In genomic region chr17:74280093-74280513, GRCh38 we compare ENCODE assay signal across 10 cellular contexts. TPM values are rescaled to one million over a fixed set of nuclear protein-coding genes. Genes with fewer than 3 reads are reported as not detected.
A peak's percentile ranks its signal among the peaks of the same experiment; 100 is the strongest.
DNase-seq lines count a peak whose midpoint lies in the region; ATAC-seq and TF ChIP-seq lines count a peak whose summit lies in the region.
"Had no signal": no experiment of that assay in that cellular context is flagged by ENCODE, and none has a peak within 500 bp of the region (broad histone marks: within the 10 kb centered on the region; RNA-seq: fewer than 3 reads in every experiment).

No MANE protein-coding gene starts in this region.

- intact Hi-C loops in esophagus muscularis mucosa (cut with DNase I), result no loop called here

- no peak overlapping the region for H3K27ac Mint-ChIP-seq in progenitor cell of endocrine pancreas

- ATAC-seq in GM21423 (IDR thresholded peaks at IDR 0.05; ENCODE audit: unreplicated experiment) (peak; percentile 62), GM18909 (IDR thresholded peaks at IDR 0.05; ENCODE audit: poor library complexity, unreplicated experiment) (no peak)

- peaks cover 18% of the 10 kb centered on the region for H3K27me3 Mint-ChIP-seq in progenitor cell of endocrine pancreas

- peaks cover 10 to 27% (median 19%) of the 10 kb centered on the region in 4 donors for H3K4me1 ChIP-seq in esophagus muscularis mucosa

- H3K9me3 Mint-ChIP-seq in progenitor cell of endocrine pancreas (ENCODE audit: low read depth), result no peaks in the 10 kb centered on the region

- no peak overlapping the region for H3K27ac ChIP-seq in esophagus muscularis mucosa (replicated peaks in 1 of 4)

- peaks cover 0 to 45% (median 0%) of the 10 kb centered on the region in 4 donors for H3K27me3 ChIP-seq in esophagus muscularis mucosa

- TF ChIP-seq CTCF in esophagus muscularis mucosa (IDR thresholded peaks at IDR 0.05) (no peak), progenitor cell of endocrine pancreas (IDR thresholded peaks at IDR 0.05; ENCODE audit: unreplicated experiment) (no peak), foreskin fibroblast (IDR thresholded peaks at IDR 0.05; ENCODE audit: low read depth, low read length) (no peak)

- no peaks in the 10 kb centered on the region for H3K36me3 Mint-ChIP-seq in progenitor cell of endocrine pancreas (ENCODE audit: insufficient read depth)

- H3K4me3 ChIP-seq in esophagus muscularis mucosa, result no peak overlapping the region
- H3K4me3 ChIP-seq in foreskin fibroblast (ENCODE audit: low read depth in 1 of 2, low read length in 2 of 2), result no peak overlapping the region

- no peaks in the 10 kb centered on the region for H3K9me3 ChIP-seq in esophagus muscularis mucosa

- peaks cover 2% of the 10 kb centered on the region for H3K4me1 Mint-ChIP-seq in progenitor cell of endocrine pancreas (ENCODE audit: low read depth)

- H3K36me3 ChIP-seq in esophagus muscularis mucosa, result no peaks in the 10 kb centered on the region

- TF ChIP-seq POLR2A in esophagus muscularis mucosa (IDR thresholded peaks at IDR 0.05; ENCODE audit: low read depth), result no peak

- TF ChIP-seq EP300 in esophagus muscularis mucosa (IDR thresholded peaks at IDR 0.05), result no peak

- H3K4me3 Mint-ChIP-seq in progenitor cell of endocrine pancreas (ENCODE audit: low read depth), result no peak overlapping the region

- 73% methylated on average over 4 of the region's 9 CpGs for WGBS in esophagus muscularis mucosa

- peak; percentile 39 for DNase-seq in activated CD4-positive, CD25-positive, alpha-beta regulatory T cell treated with anti-CD3 and anti-CD28 coated beads, Interleukin-2, amount 50 U/mL, for 16 hours (ENCODE audit: low read depth, low spot score)
- DNase-seq in effector CD4-positive, alpha-beta T cell, result peak; percentile 49
- DNase-seq in stimulated activated CD8-positive, alpha-beta memory T cell treated with anti-CD3 and anti-CD28 coated beads, Interleukin-7, amount 100 ng/mL, for 24 hours (ENCODE audit: low read depth), result peak; percentile 22
- no peak for DNase-seq in esophagus muscularis mucosa (ENCODE audit: extremely low spot score)
- DNase-seq in progenitor cell of endocrine pancreas (ENCODE audit: low spot score, unreplicated experiment), result no peak
- no peak for DNase-seq in foreskin fibroblast
- DNase-seq: NCI-H1417, retina had no signal

RNA-seq across cellular contexts. Expression of gene DNAI2, which starts 6.1 kb away (rescaled TPM):
- total RNA-seq in esophagus muscularis mucosa (not detected), progenitor cell of endocrine pancreas (not detected in 2 replicates)

RNA-seq across cellular contexts. Expression of gene KIF19, which starts 45.9 kb away (rescaled TPM):
- total RNA-seq in esophagus muscularis mucosa, result 1 to 10 TPM in 3 of 4 donors, under 1 TPM in 1; under 0.01 to 3.8 (median 1.3) TPM
- total RNA-seq in progenitor cell of endocrine pancreas, result 1.7 and 2.2 TPM in 2 replicates

Comparison
In these comparisons a context has a peak if more than half of its experiments do, and no peak if none do; other contexts are left out.
1. DNase-seq: peak in activated CD4-positive, CD25-positive, alpha-beta regulatory T cell treated with anti-CD3 and anti-CD28 coated beads, Interleukin-2, amount 50 U/mL, for 16 hours (single experiment), effector CD4-positive, alpha-beta T cell (single experiment) and stimulated activated CD8-positive, alpha-beta memory T cell treated with anti-CD3 and anti-CD28 coated beads, Interleukin-7, amount 100 ng/mL, for 24 hours (single experiment); none in esophagus muscularis mucosa (single experiment), progenitor cell of endocrine pancreas (single experiment) and foreskin fibroblast (0 of 2).